15 cellular contexts compared by ENCODE assay signal in the genomic region with DNA sequence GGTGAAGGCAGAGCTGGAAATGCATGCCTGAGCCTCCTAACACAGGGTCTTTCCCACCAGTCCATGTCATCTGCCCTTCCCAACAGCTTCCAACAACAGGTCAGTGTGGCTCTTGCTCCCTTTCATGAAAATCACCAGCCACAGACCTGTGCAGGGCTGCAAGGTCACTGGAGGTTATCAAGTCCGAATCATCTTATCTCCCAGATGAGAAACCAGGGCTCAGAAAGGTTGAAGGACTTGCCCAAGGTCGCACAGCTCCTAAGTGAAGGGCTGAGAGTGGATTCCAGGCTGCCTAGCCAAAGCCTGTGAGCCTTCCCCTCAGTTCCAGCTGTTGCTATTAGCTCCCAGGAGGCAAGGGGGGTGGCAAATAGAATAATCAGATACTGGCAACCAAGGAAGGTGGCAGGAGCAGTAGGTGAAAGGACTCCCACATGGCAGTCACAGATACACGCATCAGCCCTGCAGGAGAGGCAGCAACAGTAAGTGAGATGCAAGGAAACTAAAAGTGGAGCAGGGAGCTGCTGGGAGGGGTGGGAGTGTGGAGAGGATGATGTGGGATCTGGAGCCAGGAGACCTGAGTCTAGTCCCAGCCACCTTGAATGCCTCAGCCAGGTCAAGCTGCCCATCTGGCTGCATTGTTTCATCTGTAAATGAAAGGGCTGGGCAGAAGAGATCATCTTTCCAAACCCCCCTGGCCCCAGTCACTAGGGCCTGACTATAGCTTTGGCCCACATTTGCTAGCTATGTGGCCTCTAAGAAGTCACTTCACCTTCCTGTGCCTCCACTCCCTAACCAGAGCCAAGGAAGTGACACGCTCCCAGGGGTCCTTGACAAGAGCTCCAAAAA.
DNase-seq lines count a peak whose midpoint lies in the region; ATAC-seq, FAIRE-seq and TF ChIP-seq lines count a peak whose summit lies in the region.
"Had no signal": no experiment of that assay in that cellular context is flagged by ENCODE, and none has a peak within 500 bp of the region (broad histone marks: within the 10 kb centered on the region; RNA-seq: fewer than 3 reads in every experiment).

No MANE protein-coding gene starts in this region.

- TF ChIP-seq CTCF in DND-41 (IDR thresholded peaks at IDR 0.05; ENCODE audit: borderline replicate concordance, extremely low read depth, low read length, poor library complexity, severe bottlenecking) = no peak
- no peak for TF ChIP-seq CTCF in gastroesophageal sphincter (IDR thresholded peaks at IDR 0.05)

- H3K27ac ChIP-seq in DND-41 (ENCODE audit: low read length) (peak overlapping the region; percentile 44), gastroesophageal sphincter (peak overlapping the region in 3 of 4 donors; percentile 89 to 91 (median 91))

- H2AFZ ChIP-seq in DND-41 (ENCODE audit: low read depth, low read length) = no peak overlapping the region

- no peaks in the 10 kb centered on the region for H3K27me3 ChIP-seq in DND-41 (ENCODE audit: insufficient read depth, low read length, poor library complexity)
- no peaks in the 10 kb centered on the region for H3K27me3 ChIP-seq in gastroesophageal sphincter

- no peak overlapping the region for H3K4me2 ChIP-seq in DND-41 (ENCODE audit: insufficient read depth, low read length)

- no peak for TF ChIP-seq POLR2A in gastroesophageal sphincter (IDR thresholded peaks at IDR 0.05)
- TF ChIP-seq POLR2A in GM12892 (IDR thresholded peaks at IDR 0.05; ENCODE audit: low read depth, low read length) = no peak

- peaks cover 94% of the 10 kb centered on the region for H4K20me1 ChIP-seq in DND-41 (ENCODE audit: insufficient read depth, low read length)

- H3K4me1 ChIP-seq in DND-41 (ENCODE audit: insufficient read depth, low read length) = no peaks in the 10 kb centered on the region
- H3K4me1 ChIP-seq in gastroesophageal sphincter = peaks cover 5 to 100% (median 91%) of the 10 kb centered on the region in 3 donors

- peaks cover 59% of the 10 kb centered on the region for H3K36me3 ChIP-seq in DND-41 (ENCODE audit: insufficient read depth, low read length)
- H3K36me3 ChIP-seq in gastroesophageal sphincter = no peaks in the 10 kb centered on the region

- no peak for FAIRE-seq in GM12892 (lab: Jason Lieb, UNC)
- FAIRE-seq: GM12891, HTR-8/SVneo had no signal

- no peaks in the 10 kb centered on the region for H3K9me3 ChIP-seq in DND-41 (ENCODE audit: insufficient read depth, low read length, severe bottlenecking)
- H3K9me3 ChIP-seq in gastroesophageal sphincter = no peaks in the 10 kb centered on the region

- no peak for TF ChIP-seq EP300 in gastroesophageal sphincter (IDR thresholded peaks at IDR 0.05)

- DNase-seq in DND-41 = no peak
- peak; percentile 68 for DNase-seq in NCI-H69 (lab: John Stamatoyannopoulos, UW)
- peak; percentile 31 for DNase-seq in retina
- no peak for DNase-seq in HCEC 1CT
- no peak for DNase-seq in DMS114 treated with DMSO at 0.1 percent for 48 hours (lab: John Stamatoyannopoulos, UW; ENCODE audit: unreplicated experiment)
- DNase-seq in GM12892 (ENCODE audit: insufficient read length) = no peak
- DNase-seq: activated effector memory CD4-positive, alpha-beta T cell treated with anti-CD3 and anti-CD28 coated beads, Interleukin-2, amount 50 U/mL, for 16 hours; Calu3; SIG-M5; stimulated activated CD4-positive, alpha-beta T cell treated with anti-CD3 and anti-CD28 coated beads, Interleukin-12 subunit alpha, Interleukin-12 subunit beta, amount 100 ng/mL, for 4 hours had no signal

- ATAC-seq in DND-41 (ENCODE audit: insufficient read depth, low read depth) (0 out of 3 replicates have a peak, but pooled peaks have one; percentile 13), gastroesophageal sphincter (no peak), HG02852 (IDR thresholded peaks at IDR 0.05; ENCODE audit: unreplicated experiment) (no peak)
- ATAC-seq: activated CD4-positive, CD25-positive, alpha-beta regulatory T cell treated with anti-CD3 and anti-CD28 coated beads, Interleukin-2, amount 50 U/mL, for 24 hours had no signal

- WGBS in gastroesophageal sphincter (ENCODE audit: low coverage in 1 of 2), 2 donors = 86 to 100% methylated on average over 1 of the region's 4 CpGs

- no peak overlapping the region for H3K4me3 ChIP-seq in DND-41 (ENCODE audit: low read depth in 1 of 2, low read length in 2 of 2)
- no peak overlapping the region for H3K4me3 ChIP-seq in gastroesophageal sphincter

- peaks cover 96% of the 10 kb centered on the region for H3K79me2 ChIP-seq in DND-41 (ENCODE audit: insufficient read depth, low read length)

- no peak overlapping the region for H3K9ac ChIP-seq in DND-41 (ENCODE audit: low read depth, low read length)

Comparison
In these comparisons a context has a peak if more than half of its experiments do, and no peak if none do; other contexts are left out.
1. DNase-seq: peak in NCI-H69 (single experiment) and retina (single experiment); none in DND-41 (single experiment), HCEC 1CT (single experiment), DMS114 treated with DMSO at 0.1 percent for 48 hours (single experiment) and GM12892 (single experiment).